ENCODE assay signal across 15 cellular contexts in the genomic region with DNA sequence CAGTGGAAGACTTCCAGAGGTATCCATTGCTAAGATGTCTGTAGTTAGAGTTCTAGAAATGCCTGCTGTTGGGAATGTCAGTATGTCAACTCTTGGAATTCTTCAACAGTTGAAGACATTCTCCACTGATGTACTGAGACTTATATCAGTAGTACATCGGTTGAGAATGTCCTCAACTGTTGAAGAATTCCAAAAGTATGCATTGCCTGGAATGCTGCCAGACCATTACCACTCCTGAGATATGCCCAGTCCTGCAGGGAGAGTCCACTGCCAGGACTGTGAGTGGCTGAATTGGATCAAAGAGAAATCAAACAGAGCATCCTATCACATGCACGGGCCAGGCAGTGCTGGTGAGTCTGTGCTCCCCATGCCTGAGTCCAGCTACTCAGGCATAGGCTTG. TPM values are rescaled to one million over a fixed set of nuclear protein-coding genes. Genes with fewer than 3 reads are reported as not detected.
DNase-seq lines count a peak whose midpoint lies in the region; ATAC-seq and TF ChIP-seq lines count a peak whose summit lies in the region.
"Had no signal": no experiment of that assay in that cellular context is flagged by ENCODE, and none has a peak within 500 bp of the region (broad histone marks: within the 10 kb centered on the region; RNA-seq: fewer than 3 reads in every experiment).

No MANE protein-coding gene starts in this region.

- no peaks in the 10 kb centered on the region for H3K9me3 Mint-ChIP-seq in activated naive CD4-positive, alpha-beta T cell treated with anti-CD3 and anti-CD28 coated beads for 36 hours
- H3K9me3 Mint-ChIP-seq in activated naive CD4-positive, alpha-beta T cell treated with anti-CD3 and anti-CD28 coated beads, Interleukin-2, amount 50 U/mL, for 72 hours = peaks cover 0 to 5% of the 10 kb centered on the region in 2 donors
- H3K9me3 Mint-ChIP-seq in stimulated activated naive B cell treated with anti-CD40 and anti-IgM and Interleukin-4, amounts not matched to agents 10 μg/mL and 1 μg/mL and 100 μg/mL, for 72 hours = peaks cover 0 to 3% of the 10 kb centered on the region in 2 donors
- H3K9me3 Mint-ChIP-seq: type B pancreatic cell had no signal

- H3K9me3 ChIP-seq in fibroblast of lung (ENCODE audit: control insufficient read depth, insufficient read depth, low read depth, low read length) = no peaks in the 10 kb centered on the region
- peaks cover 0 to 5% of the 10 kb centered on the region in 2 donors for H3K9me3 ChIP-seq in ovary

- H3K4me1 ChIP-seq in fibroblast of lung (ENCODE audit: control insufficient read depth, extremely low read depth, insufficient read depth, low read length) (no peaks in the 10 kb centered on the region), ovary (ENCODE audit: insufficient read depth) (no peaks in the 10 kb centered on the region)
- H3K4me1 ChIP-seq: body of pancreas had no signal

- no peak for DNase-seq in activated naive CD4-positive, alpha-beta T cell treated with anti-CD3 and anti-CD28 coated beads for 36 hours
- DNase-seq in activated naive CD4-positive, alpha-beta T cell treated with anti-CD3 and anti-CD28 coated beads, Interleukin-2, amount 50 U/mL, for 72 hours (ENCODE audit: low spot score in 2 of 2) = no peak
- DNase-seq in RWPE1 (ENCODE audit: low spot score) (peak; percentile 26), fibroblast of lung (ENCODE audit: low read depth in 2 of 2) (peak; percentile 27 to 80), NCI-H748 treated with DMSO at 0.1 percent for 48 hours (lab: John Stamatoyannopoulos, UW) (no peak), ovary (no peak), putamen (ENCODE audit: low spot score) (no peak)
- DNase-seq in stimulated activated naive B cell treated with anti-CD40 and anti-IgM and Interleukin-4, amounts not matched to agents 10 μg/mL and 1 μg/mL and 100 μg/mL, for 72 hours = no peak
- DNase-seq: body of pancreas, DMS153, NCI-H1417 treated with DMSO at 0.1 percent for 48 hours, NCI-H345 had no signal

- H3K27ac Mint-ChIP-seq in activated naive CD4-positive, alpha-beta T cell treated with anti-CD3 and anti-CD28 coated beads for 36 hours = peak overlapping the region; percentile 74
- peak overlapping the region in 1 of 2 donors; percentile 88 for H3K27ac Mint-ChIP-seq in activated naive CD4-positive, alpha-beta T cell treated with anti-CD3 and anti-CD28 coated beads, Interleukin-2, amount 50 U/mL, for 72 hours
- H3K27ac Mint-ChIP-seq in stimulated activated naive B cell treated with anti-CD40 and anti-IgM and Interleukin-4, amounts not matched to agents 10 μg/mL and 1 μg/mL and 100 μg/mL, for 72 hours = peak overlapping the region; percentile 82
- H3K27ac Mint-ChIP-seq: type B pancreatic cell, WTC11 had no signal

- H3K36me3 ChIP-seq in fibroblast of lung (ENCODE audit: control insufficient read depth, insufficient read depth, low read length) (no peaks in the 10 kb centered on the region), ovary (no peaks in the 10 kb centered on the region)

- TF ChIP-seq POLR2A in ovary (IDR thresholded peaks at IDR 0.05) = no peak

- POLR2A ChIA-PET in RWPE1 (lab: Yijun Ruan, JAX; ENCODE audit: low non-redundant PET) = no interaction called here

- no peak overlapping the region for H3K4me3 ChIP-seq in fibroblast of lung (replicated peaks in 1 of 4; ENCODE audit: control extremely low read depth in 1 of 4, insufficient read depth in 1 of 4, low read depth in 3 of 4, low read length in 4 of 4)
- H3K4me3 ChIP-seq in ovary = no peak overlapping the region
- H3K4me3 ChIP-seq: body of pancreas had no signal

- 26 to 33% (median 27%) methylated on average over 2 of the region's 2 CpGs for WGBS in ovary, 3 donors

- H3K9ac ChIP-seq in fibroblast of lung (ENCODE audit: insufficient read depth, low read length) = no peak overlapping the region

- H3K4me1 Mint-ChIP-seq in activated naive CD4-positive, alpha-beta T cell treated with anti-CD3 and anti-CD28 coated beads for 36 hours (ENCODE audit: low read depth) = peaks cover 63% of the 10 kb centered on the region
- peaks cover 56 to 91% of the 10 kb centered on the region in 2 donors for H3K4me1 Mint-ChIP-seq in stimulated activated naive B cell treated with anti-CD40 and anti-IgM and Interleukin-4, amounts not matched to agents 10 μg/mL and 1 μg/mL and 100 μg/mL, for 72 hours

- H3K27me3 ChIP-seq in fibroblast of lung (ENCODE audit: control insufficient read depth, insufficient read depth, low read length) (no peaks in the 10 kb centered on the region), ovary (no peaks in the 10 kb centered on the region)
- H3K27me3 ChIP-seq: body of pancreas had no signal

- no peak for TF ChIP-seq EP300 in ovary (IDR thresholded peaks at IDR 0.05)

- no peak overlapping the region for H3K4me2 ChIP-seq in fibroblast of lung (ENCODE audit: extremely low read depth, insufficient read depth, low read length)

- CTCF ChIA-PET in activated naive CD4-positive, alpha-beta T cell treated with anti-CD3 and anti-CD28 coated beads for 36 hours (lab: Charles Lee) = interaction anchor here (1.1 kb wide), 1 partner anchor 12 kb away, joined by 3 read pairs; no protein-coding TSS in a partner anchor
- CTCF ChIA-PET in RWPE1 (lab: Yijun Ruan, JAX) = no interaction called here

- H3K79me2 ChIP-seq in fibroblast of lung (ENCODE audit: control insufficient read depth, insufficient read depth, low read length) = no peaks in the 10 kb centered on the region

- no peaks in the 10 kb centered on the region for H3K27me3 Mint-ChIP-seq in activated naive CD4-positive, alpha-beta T cell treated with anti-CD3 and anti-CD28 coated beads for 36 hours (ENCODE audit: low read depth)
- H3K27me3 Mint-ChIP-seq in stimulated activated naive B cell treated with anti-CD40 and anti-IgM and Interleukin-4, amounts not matched to agents 10 μg/mL and 1 μg/mL and 100 μg/mL, for 72 hours = no peaks in the 10 kb centered on the region

- no peak overlapping the region for H2AFZ ChIP-seq in fibroblast of lung (ENCODE audit: low read length)

- no peaks in the 10 kb centered on the region for H4K20me1 ChIP-seq in fibroblast of lung (ENCODE audit: control insufficient read depth, extremely low read depth, insufficient read depth, low read length)

- peaks cover 85% of the 10 kb centered on the region for H3K36me3 Mint-ChIP-seq in activated naive CD4-positive, alpha-beta T cell treated with anti-CD3 and anti-CD28 coated beads for 36 hours (ENCODE audit: low read depth)
- H3K36me3 Mint-ChIP-seq in activated naive CD4-positive, alpha-beta T cell treated with anti-CD3 and anti-CD28 coated beads, Interleukin-2, amount 50 U/mL, for 72 hours = peaks cover 47 to 91% of the 10 kb centered on the region in 2 donors
- H3K36me3 Mint-ChIP-seq in stimulated activated naive B cell treated with anti-CD40 and anti-IgM and Interleukin-4, amounts not matched to agents 10 μg/mL and 1 μg/mL and 100 μg/mL, for 72 hours = peaks cover 89 to 90% of the 10 kb centered on the region in 2 donors
- H3K36me3 Mint-ChIP-seq: type B pancreatic cell had no signal

- H3K27ac ChIP-seq in RWPE1 (no peak overlapping the region), fibroblast of lung (ENCODE audit: insufficient read depth, low read length) (no peak overlapping the region), ovary (no peak overlapping the region)
- H3K27ac ChIP-seq: body of pancreas had no signal

- no peak overlapping the region for H3K4me3 Mint-ChIP-seq in activated naive CD4-positive, alpha-beta T cell treated with anti-CD3 and anti-CD28 coated beads for 36 hours
- peak overlapping the region in 1 of 2 donors; percentile 13 for H3K4me3 Mint-ChIP-seq in stimulated activated naive B cell treated with anti-CD40 and anti-IgM and Interleukin-4, amounts not matched to agents 10 μg/mL and 1 μg/mL and 100 μg/mL, for 72 hours
- H3K4me3 Mint-ChIP-seq: type B pancreatic cell, WTC11 had no signal

- TF ChIP-seq CTCF in RWPE1 (conservative IDR thresholded peaks at IDR 0.05; ENCODE audit: low read depth) (no peak), fibroblast of lung (conservative IDR thresholded peaks at IDR 0.05 in 1 of 2, IDR thresholded peaks at IDR 0.05 in 1 of 2; ENCODE audit: low read depth in 1 of 2, low read length in 2 of 2) (no peak), ovary (IDR thresholded peaks at IDR 0.05) (no peak)

- ATAC-seq in activated naive CD4-positive, alpha-beta T cell treated with anti-CD3 and anti-CD28 coated beads, Interleukin-2, amount 50 U/mL, for 72 hours = no peak
- ATAC-seq in stimulated activated naive B cell treated with anti-CD40 and anti-IgM and Interleukin-4, amounts not matched to agents 10 μg/mL and 1 μg/mL and 100 μg/mL, for 72 hours (replicated peaks) = no peak
- ATAC-seq: body of pancreas, WTC11 had no signal

- intact Hi-C loops in activated naive CD4-positive, alpha-beta T cell treated with anti-CD3 and anti-CD28 coated beads for 36 hours (cut with micrococcal nuclease) = no loop called here
- intact Hi-C loops in ovary (cut with DNase I) = no loop called here

RNA-seq across cellular contexts. Expression of gene IL21R, which starts 42.0 kb away (rescaled TPM):
- total RNA-seq in activated naive CD4-positive, alpha-beta T cell treated with anti-CD3 and anti-CD28 coated beads for 36 hours = 10 to 100 TPM; 93.8 to 99.2 TPM
- total RNA-seq in activated naive CD4-positive, alpha-beta T cell treated with anti-CD3 and anti-CD28 coated beads, Interleukin-2, amount 50 U/mL, for 72 hours = 100 to 1,000 TPM; 103 to 106 TPM
- total RNA-seq in fibroblast of lung = 1.8 and 7.4 TPM in 2 replicates
- polyA plus RNA-seq in fibroblast of lung = 0.87 and 0.95 TPM in 2 replicates
- polyA plus RNA-seq in fibroblast of lung (2012) = 0.86 and 1.7 TPM in 2 replicates
- polyA minus RNA-seq in fibroblast of lung (ENCODE audit: low replicate concordance) = 1.5 and 4.9 TPM in 2 replicates
- under 1 TPM in 5 of 7 donors, not detected in 2; 0.05 to 0.45 (median 0.23) TPM for total RNA-seq in ovary
- polyA plus RNA-seq in ovary = under 1 TPM; 0.01 to 1.00 TPM
- total RNA-seq: endothelial cell of umbilical vein had no signal

Comparison
In these comparisons a context has a peak if more than half of its experiments do, and no peak if none do; other contexts are left out.
1. DNase-seq: peak in RWPE1 (single experiment) and fibroblast of lung (2 of 2); none in activated naive CD4-positive, alpha-beta T cell treated with anti-CD3 and anti-CD28 coated beads for 36 hours (single experiment), activated naive CD4-positive, alpha-beta T cell treated with anti-CD3 and anti-CD28 coated beads, Interleukin-2, amount 50 U/mL, for 72 hours (0 of 2), stimulated activated naive B cell treated with anti-CD40 and anti-IgM and Interleukin-4, amounts not matched to agents 10 μg/mL and 1 μg/mL and 100 μg/mL, for 72 hours (single experiment), NCI-H748 treated with DMSO at 0.1 percent for 48 hours (single experiment), ovary (0 of 5) and putamen (single experiment).
2. RNA of gene IL21R, which starts 42.0 kb away (total RNA-seq): 103 to 106 TPM in activated naive CD4-positive, alpha-beta T cell treated with anti-CD3 and anti-CD28 coated beads, Interleukin-2, amount 50 U/mL, for 72 hours and 93.8 to 99.2 TPM in activated naive CD4-positive, alpha-beta T cell treated with anti-CD3 and anti-CD28 coated beads for 36 hours; 1.8 to 7.4 TPM in fibroblast of lung and 0.05 to 0.45 TPM in ovary; every median in the first group is over 10 times any median in the second.